Comparison of ENCODE assay signal across 15 cellular contexts in the genomic region with DNA sequence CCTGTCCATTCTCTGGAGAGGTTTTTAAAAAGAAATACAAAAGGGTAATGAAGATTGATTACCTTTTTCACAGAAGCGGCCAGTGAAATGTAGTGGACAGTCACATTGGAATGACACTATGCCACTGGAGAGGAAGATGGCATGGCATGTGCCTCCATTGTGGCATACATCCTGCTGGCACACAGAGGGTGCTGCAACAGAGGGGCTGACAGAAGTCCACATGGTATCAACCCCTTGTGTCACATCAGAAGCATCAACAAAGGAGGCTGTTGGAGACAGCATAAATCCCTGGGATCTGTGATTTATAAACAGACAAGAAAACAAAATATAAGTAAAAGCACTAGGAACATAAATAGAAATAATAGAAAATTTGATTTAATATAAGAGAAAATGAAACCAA.
DNase-seq lines count a peak whose midpoint lies in the region; ATAC-seq and TF ChIP-seq lines count a peak whose summit lies in the region.
"Had no signal": no experiment of that assay in that cellular context is flagged by ENCODE, and none has a peak within 500 bp of the region (broad histone marks: within the 10 kb centered on the region; RNA-seq: fewer than 3 reads in every experiment).

No MANE protein-coding gene starts in this region.

- H3K27ac ChIP-seq in WERI-Rb-1 (peak overlapping the region; percentile 31), uterus (no peak overlapping the region), tibial artery (no peak overlapping the region)
- H3K27ac ChIP-seq: A549, RWPE1 had no signal

- TF ChIP-seq CTCF in WERI-Rb-1 (IDR thresholded peaks at IDR 0.05; ENCODE audit: low read depth, low read length) (no peak), uterus (IDR thresholded peaks at IDR 0.05) (no peak), tibial artery (IDR thresholded peaks at IDR 0.05) (no peak)

- no peaks in the 10 kb centered on the region for H3K27me3 ChIP-seq in WERI-Rb-1 (ENCODE audit: insufficient read depth, low read depth, severe bottlenecking)
- no peaks in the 10 kb centered on the region for H3K27me3 ChIP-seq in uterus
- no peaks in the 10 kb centered on the region for H3K27me3 ChIP-seq in tibial artery
- H3K27me3 ChIP-seq: MG63 had no signal

- H3K4me3 ChIP-seq in WERI-Rb-1 (ENCODE audit: low read depth, low read length) (no peak overlapping the region), uterus (no peak overlapping the region), tibial artery (no peak overlapping the region)
- H3K4me3 ChIP-seq: A549, MG63 had no signal

- DNase-seq in NCI-H748 (lab: John Stamatoyannopoulos, UW; ENCODE audit: unreplicated experiment) (peak; percentile 8), NCI-H748 treated with DMSO at 0.1 percent for 48 hours (lab: John Stamatoyannopoulos, UW) (no peak), NCI-H1694 treated with DMSO at 0.1 percent for 48 hours (lab: John Stamatoyannopoulos, UW) (peak; percentile 26), WERI-Rb-1 (peak; percentile 20), uterus (no peak), NCI-H1105 treated with DMSO at 0.1 percent for 48 hours (lab: John Stamatoyannopoulos, UW) (no peak), tibial artery (no peak)
- DNase-seq: Kasumi-1, MG63, NCI-H1436 treated with DMSO at 0.1 percent for 48 hours, SHP77 treated with DMSO at 0.1 percent for 48 hours, T-cell had no signal

- H3K36me3 ChIP-seq in WERI-Rb-1: no peaks in the 10 kb centered on the region
- no peaks in the 10 kb centered on the region for H3K36me3 ChIP-seq in uterus
- no peaks in the 10 kb centered on the region for H3K36me3 ChIP-seq in tibial artery
- H3K36me3 ChIP-seq: MG63 had no signal

- H3K9me3 ChIP-seq in WERI-Rb-1 (ENCODE audit: severe bottlenecking) (no peaks in the 10 kb centered on the region), uterus (no peaks in the 10 kb centered on the region), tibial artery (no peaks in the 10 kb centered on the region)
- H3K9me3 ChIP-seq: A549, MG63 had no signal

- intact Hi-C loops in uterus (cut with DNase I; ENCODE audit: low total_unique reads): no loop called here
- intact Hi-C loops in tibial artery (cut with DNase I; ENCODE audit: low total_unique reads): no loop called here

- ATAC-seq in GM18868 (IDR thresholded peaks at IDR 0.05; ENCODE audit: unreplicated experiment): peak; percentile 39
- ATAC-seq: A549, T-cell had no signal

- TF ChIP-seq POLR2A in uterus (IDR thresholded peaks at IDR 0.05): no peak

- H3K4me1 ChIP-seq in uterus (no peaks in the 10 kb centered on the region), tibial artery (no peaks in the 10 kb centered on the region)
- H3K4me1 ChIP-seq: A549 had no signal

Comparison
In these comparisons a context has a peak if more than half of its experiments do, and no peak if none do; other contexts are left out.
1. DNase-seq: peak in NCI-H748 (single experiment), NCI-H1694 treated with DMSO at 0.1 percent for 48 hours (single experiment) and WERI-Rb-1 (single experiment); none in NCI-H748 treated with DMSO at 0.1 percent for 48 hours (single experiment), uterus (0 of 2), NCI-H1105 treated with DMSO at 0.1 percent for 48 hours (single experiment) and tibial artery (0 of 2).